Comparison of ENCODE assay signal across 18 cellular contexts in the genomic region with DNA sequence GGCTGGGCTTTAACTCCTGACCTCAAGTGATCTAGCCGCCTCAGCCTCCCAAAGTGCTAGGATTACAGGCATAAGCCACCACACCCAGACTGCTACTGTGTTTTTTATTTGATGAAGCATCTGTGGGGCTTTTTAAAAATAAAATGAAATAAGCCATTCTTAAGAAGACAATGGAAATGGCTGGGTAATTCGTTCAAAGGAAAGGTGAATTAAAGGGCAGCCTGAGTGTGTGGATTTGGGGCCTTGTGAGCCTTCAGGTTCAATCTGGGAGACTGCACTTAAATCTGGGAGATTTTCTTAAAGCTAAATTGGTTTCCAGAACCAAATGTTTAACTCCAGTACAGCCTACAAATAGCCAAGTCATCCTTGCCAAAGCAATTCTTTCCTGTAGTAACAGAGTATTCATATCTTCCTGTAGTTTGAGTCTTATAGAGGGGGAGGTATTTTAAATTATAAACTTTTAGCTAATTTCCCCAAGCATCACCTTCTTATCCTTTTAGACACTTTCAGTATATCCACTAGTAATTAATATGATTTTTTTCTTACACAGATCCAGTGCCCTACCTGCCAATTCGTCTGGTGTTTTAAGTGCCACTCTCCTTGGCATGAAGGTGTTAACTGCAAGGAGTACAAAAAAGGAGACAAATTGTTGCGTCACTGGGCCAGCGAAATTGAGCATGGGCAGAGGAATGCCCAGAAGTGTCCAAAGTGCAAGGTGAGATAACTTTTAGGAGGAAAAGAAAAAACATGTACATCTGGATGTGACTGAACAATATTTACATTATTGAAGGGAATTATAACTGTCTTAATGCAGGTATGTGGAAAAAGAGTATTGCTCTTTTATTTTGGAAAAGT.
"Had no signal": no experiment of that assay in that cellular context is flagged by ENCODE, and none has a peak within 500 bp of the region (broad histone marks: within the 10 kb centered on the region; RNA-seq: fewer than 3 reads in every experiment).

No MANE protein-coding gene starts in this region.

- H3K4me1 ChIP-seq: colonic mucosa, prostate gland had no signal

- H3K27ac ChIP-seq: colonic mucosa, esophagus muscularis mucosa, left ventricle myocardium inferior, prostate gland had no signal

- ATAC-seq: sciatic nerve; stimulated activated memory B cell treated with anti-CD40 and anti-IgM and Interleukin-4, amounts not matched to agents 10 μg/mL and 1 μg/mL and 100 μg/mL, for 72 hours had no signal

- H3K9me3 ChIP-seq: colonic mucosa, esophagus muscularis mucosa, left ventricle myocardium inferior, prostate gland, transverse colon had no signal

- H3K4me3 ChIP-seq: colonic mucosa, esophagus muscularis mucosa, left ventricle myocardium inferior, prostate gland, transverse colon had no signal

- DNase-seq: activated CD4-positive, alpha-beta T cell treated with anti-CD3 and anti-CD28 coated beads, Interleukin-2, amount 10 ng/mL, durations not matched to agents 24 days and 14 days; activated CD4-positive, CD25-positive, alpha-beta regulatory T cell; activated naive CD8-positive, alpha-beta T cell treated with anti-CD3 and anti-CD28 coated beads for 36 hours; amygdala; central memory CD4-positive, alpha-beta T cell; colonic mucosa; hippocampal formation; kidney; left ventricle myocardium inferior; mesenchymal stem cell; occipital lobe; stimulated activated CD4-positive, alpha-beta T cell treated with anti-CD3 and anti-CD28 coated beads, Interleukin-1b, Interleukin-23, amount 100 ng/mL, for 48 hours; SW 1271; transverse colon had no signal

- H3K27me3 ChIP-seq: colonic mucosa, esophagus muscularis mucosa, transverse colon had no signal

- H3K36me3 ChIP-seq: colonic mucosa, left ventricle myocardium inferior, prostate gland, transverse colon had no signal
